28 cellular contexts compared by ENCODE assay signal in genomic region chr2:54831480-54831879, GRCh38.
"Had no signal": no experiment of that assay in that cellular context is flagged by ENCODE, and none has a peak within 500 bp of the region (broad histone marks: within the 10 kb centered on the region; RNA-seq: fewer than 3 reads in every experiment).

No MANE protein-coding gene starts in this region.

- H3K36me3 Mint-ChIP-seq: natural killer cell treated with Interleukin-12 subunit alpha and Interleukin-12 subunit beta and Interleukin-15 and Interleukin-18, amount 100 ng/mL, for 72 hours; stimulated activated effector memory CD8-positive, alpha-beta T cell treated with anti-CD3 and anti-CD28 coated beads, Interleukin-12 subunit alpha, Interleukin-12 subunit beta, amount 100 ng/mL, for 72 hours; stimulated activated naive B cell treated with anti-CD40 and anti-IgM and Interleukin-4, amounts not matched to agents 10 μg/mL and 1 μg/mL and 100 μg/mL, for 72 hours had no signal

- H3K9me3 Mint-ChIP-seq: natural killer cell treated with Interleukin-12 subunit alpha and Interleukin-12 subunit beta and Interleukin-15 and Interleukin-18, amount 100 ng/mL, for 72 hours; nephron progenitor cell; neural crest cell; stimulated activated effector memory CD8-positive, alpha-beta T cell treated with anti-CD3 and anti-CD28 coated beads, Interleukin-12 subunit alpha, Interleukin-12 subunit beta, amount 100 ng/mL, for 72 hours; stimulated activated naive B cell treated with anti-CD40 and anti-IgM and Interleukin-4, amounts not matched to agents 10 μg/mL and 1 μg/mL and 100 μg/mL, for 72 hours; stimulated activated naive CD8-positive, alpha-beta T cell treated with anti-CD3 and anti-CD28 coated beads, Interleukin-15, Interleukin-2, amounts not matched to agents 100 ng/mL and 50 ng/mL, for 24 hours had no signal

- H3K4me1 Mint-ChIP-seq: nephron progenitor cell; stimulated activated effector memory CD8-positive, alpha-beta T cell treated with anti-CD3 and anti-CD28 coated beads, Interleukin-12 subunit alpha, Interleukin-12 subunit beta, amount 100 ng/mL, for 72 hours; stimulated activated naive B cell treated with anti-CD40 and anti-IgM and Interleukin-4, amounts not matched to agents 10 μg/mL and 1 μg/mL and 100 μg/mL, for 72 hours had no signal

- H2AFZ ChIP-seq: parathyroid adenoma had no signal

- H3K27ac Mint-ChIP-seq: natural killer cell treated with Interleukin-12 subunit alpha and Interleukin-12 subunit beta and Interleukin-15 and Interleukin-18, amount 100 ng/mL, for 72 hours; nephron progenitor cell; progenitor cell of endocrine pancreas; stimulated activated effector memory CD8-positive, alpha-beta T cell treated with anti-CD3 and anti-CD28 coated beads, Interleukin-12 subunit alpha, Interleukin-12 subunit beta, amount 100 ng/mL, for 72 hours; stimulated activated naive B cell treated with anti-CD40 and anti-IgM and Interleukin-4, amounts not matched to agents 10 μg/mL and 1 μg/mL and 100 μg/mL, for 72 hours had no signal

- H3K36me3 ChIP-seq: ovary, right lobe of liver, sigmoid colon, stomach, thoracic aorta, thyroid gland, tibial nerve, upper lobe of left lung, vagina had no signal

- H3K4me3 ChIP-seq: ovary, psoas muscle, right lobe of liver, sigmoid colon, stomach, thoracic aorta, thyroid gland, tibial nerve, upper lobe of left lung, vagina had no signal

- ATAC-seq: natural killer cell treated with Interleukin-12 subunit alpha and Interleukin-12 subunit beta and Interleukin-15 and Interleukin-18, amount 100 ng/mL, for 72 hours; psoas muscle; right cardiac atrium; right lobe of liver; stimulated activated effector memory CD8-positive, alpha-beta T cell treated with anti-CD3 and anti-CD28 coated beads, Interleukin-12 subunit alpha, Interleukin-12 subunit beta, amount 100 ng/mL, for 72 hours; stimulated activated naive B cell treated with anti-CD40 and anti-IgM and Interleukin-4, amounts not matched to agents 10 μg/mL and 1 μg/mL and 100 μg/mL, for 72 hours had no signal

- H3K4me3 Mint-ChIP-seq: natural killer cell treated with Interleukin-12 subunit alpha and Interleukin-12 subunit beta and Interleukin-15 and Interleukin-18, amount 100 ng/mL, for 72 hours; nephron progenitor cell; neural crest cell; stimulated activated effector memory CD8-positive, alpha-beta T cell treated with anti-CD3 and anti-CD28 coated beads, Interleukin-12 subunit alpha, Interleukin-12 subunit beta, amount 100 ng/mL, for 72 hours; stimulated activated naive B cell treated with anti-CD40 and anti-IgM and Interleukin-4, amounts not matched to agents 10 μg/mL and 1 μg/mL and 100 μg/mL, for 72 hours; stimulated activated naive CD8-positive, alpha-beta T cell treated with anti-CD3 and anti-CD28 coated beads, Interleukin-15, Interleukin-2, amounts not matched to agents 100 ng/mL and 50 ng/mL, for 24 hours had no signal

- DNase-seq: nephron progenitor cell; occipital lobe; ovary; posterior cingulate gyrus; psoas muscle; right cardiac atrium; right lobe of liver; sigmoid colon; small intestine; stimulated activated CD4-positive, alpha-beta T cell treated with anti-CD3 and anti-CD28 coated beads, Interleukin-15, amount 100 ng/mL, for 24 hours; stimulated activated CD4-positive, alpha-beta T cell treated with anti-CD3 and anti-CD28 coated beads, Interleukin-2, amount 100 ng/mL, for 24 hours; stimulated activated CD4-positive, alpha-beta T cell treated with anti-CD3 and anti-CD28 coated beads, Interleukin-2, amount 100 ng/mL, for 48 hours; stimulated activated CD4-positive, alpha-beta T cell treated with anti-CD3 and anti-CD28 coated beads, Interleukin-4, amount 100 ng/mL, for 24 hours; stimulated activated naive B cell treated with anti-CD40 and anti-IgM and Interleukin-4, amounts not matched to agents 10 μg/mL and 1 μg/mL and 100 μg/mL, for 72 hours; stimulated activated naive CD4-positive, alpha-beta T cell treated with Interleukin-2 at 50 U/mL for 16 hours; stomach; thyroid gland; trophoblast cell; upper lobe of left lung had no signal

- H3K9me3 ChIP-seq: ovary, psoas muscle, right lobe of liver, sigmoid colon, stomach, thoracic aorta, thyroid gland, tibial nerve, upper lobe of left lung, vagina had no signal

- H3K4me1 ChIP-seq: parathyroid adenoma, psoas muscle, right lobe of liver, sigmoid colon, stomach, thyroid gland, tibial nerve, upper lobe of left lung, vagina had no signal

- H3K27ac ChIP-seq: ovary, parathyroid adenoma, psoas muscle, right lobe of liver, sigmoid colon, stomach, thoracic aorta, thyroid gland, tibial nerve, upper lobe of left lung, vagina had no signal

- H3K27me3 Mint-ChIP-seq: stimulated activated naive B cell treated with anti-CD40 and anti-IgM and Interleukin-4, amounts not matched to agents 10 μg/mL and 1 μg/mL and 100 μg/mL, for 72 hours; stimulated activated naive CD8-positive, alpha-beta T cell treated with anti-CD3 and anti-CD28 coated beads, Interleukin-15, Interleukin-2, amounts not matched to agents 100 ng/mL and 50 ng/mL, for 24 hours had no signal

- H3K27me3 ChIP-seq: ovary, right lobe of liver, sigmoid colon, stomach, thyroid gland, tibial nerve, upper lobe of left lung, vagina had no signal

- H3K79me2 ChIP-seq: parathyroid adenoma had no signal

- H3K9ac ChIP-seq: parathyroid adenoma had no signal
